28 cellular contexts compared by ENCODE assay signal in the genomic region with DNA sequence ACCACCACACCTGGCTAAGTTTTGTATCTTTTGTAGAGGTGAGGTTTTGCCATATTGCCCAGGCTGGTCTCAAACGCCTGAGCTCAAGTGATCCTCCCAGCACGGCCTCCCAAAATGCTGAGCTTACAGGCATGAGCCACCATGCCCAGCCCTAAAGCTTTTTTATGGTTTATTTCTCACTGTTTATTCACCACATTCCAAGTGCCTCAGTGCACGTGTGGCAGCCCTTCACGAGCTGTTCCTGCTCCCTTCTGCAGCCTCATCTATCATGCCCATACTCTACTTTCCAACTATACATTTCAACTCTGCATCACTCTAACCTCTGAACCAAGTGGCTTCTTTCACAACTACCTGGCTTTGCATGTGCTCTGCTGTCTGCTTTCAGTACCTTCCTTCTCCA. TPM values are rescaled to one million over a fixed set of nuclear protein-coding genes. Genes with fewer than 3 reads are reported as not detected.
DNase-seq lines count a peak whose midpoint lies in the region; ATAC-seq, FAIRE-seq and TF ChIP-seq lines count a peak whose summit lies in the region.
"Had no signal": no experiment of that assay in that cellular context is flagged by ENCODE, and none has a peak within 500 bp of the region (broad histone marks: within the 10 kb centered on the region; RNA-seq: fewer than 3 reads in every experiment).

No MANE protein-coding gene starts in this region.

- H3K27ac ChIP-seq in H1 (ENCODE audit: low read depth, low read length) (no peak overlapping the region), gastrocnemius medialis (peak overlapping the region; percentile 87 to 98 (median 88)), OCI-LY7 (ENCODE audit: low read depth, low read length, poor library complexity, severe bottlenecking) (no peak overlapping the region)
- H3K27ac ChIP-seq in CD8-positive, alpha-beta T cell (ENCODE audit: low read depth, low read length): no peak overlapping the region
- H3K27ac ChIP-seq: BLaER1 had no signal

- H3K56ac ChIP-seq in H1 (replicated peaks; ENCODE audit: insufficient read length, low read depth, low read length): no peak overlapping the region

- CTCF ChIA-PET in H1 (lab: Charles Lee; ENCODE audit: partially characterized antibody): interaction anchor here (0.9 to 1.3 kb wide), 3 partner anchors 9 to 27 kb away, joined by 3 to 5 read pairs (median 3); no protein-coding TSS in a partner anchor
- CTCF ChIA-PET in CD8-positive, alpha-beta T cell (lab: Charles Lee): no interaction called here
- CTCF ChIA-PET in OCI-LY7 (lab: Charles Lee; ENCODE audit: unreplicated experiment): no interaction called here

- H3K14ac ChIP-seq in H1 (ENCODE audit: insufficient read length): no peak overlapping the region

- H3K9me3 Mint-ChIP-seq in CD8-positive, alpha-beta T cell: no peaks in the 10 kb centered on the region

- POLR2A ChIA-PET in H1 (lab: Charles Lee; ENCODE audit: partially characterized antibody): interaction anchor here (1.3 to 1.4 kb wide), 2 partner anchors 9 to 12 kb away, joined by 4 read pairs; no protein-coding TSS in a partner anchor
- POLR2A ChIA-PET in CD8-positive, alpha-beta T cell (lab: Charles Lee): no interaction called here
- POLR2A ChIA-PET in OCI-LY7 (lab: Charles Lee): no interaction called here

- no peak overlapping the region for H2BK5ac ChIP-seq in H1 (ENCODE audit: low read depth, low read length)

- no peaks in the 10 kb centered on the region for H3K9me2 ChIP-seq in OCI-LY7 (ENCODE audit: insufficient read depth, low read length)

- peaks cover 3% of the 10 kb centered on the region for H3K27me3 Mint-ChIP-seq in CD8-positive, alpha-beta T cell (ENCODE audit: low read depth)

- H3K27me3 ChIP-seq in H1 (replicated peaks in 1 of 4; ENCODE audit: control insufficient read depth in 3 of 4, extremely low read depth in 1 of 4, insufficient read depth in 3 of 4, low read length in 3 of 4) (no peaks in the 10 kb centered on the region), gastrocnemius medialis (no peaks in the 10 kb centered on the region)
- no peaks in the 10 kb centered on the region for H3K27me3 ChIP-seq in CD8-positive, alpha-beta T cell (ENCODE audit: insufficient read depth, low read length)
- H3K27me3 ChIP-seq: BE2C, BLaER1 had no signal

- H4K8ac ChIP-seq in H1 (ENCODE audit: extremely low read depth, insufficient read depth, low read length): no peak overlapping the region

- DNase-seq in EL: peak; percentile 4
- DNase-seq in H1 (ENCODE audit: low read depth in 1 of 2, low spot score in 2 of 2): no peak
- DNase-seq in mucosa of descending colon: no peak
- DNase-seq in gastrocnemius medialis: no peak
- DNase-seq in COLO829 (ENCODE audit: low spot score): no peak
- no peak for DNase-seq in CD8-positive, alpha-beta T cell
- DNase-seq in OCI-LY7 (ENCODE audit: low spot score): no peak
- no peak for DNase-seq in activated CD4-positive, alpha-beta T cell treated with anti-CD3 and anti-CD28 coated beads for 48 hours
- DNase-seq: 8988T; ACHN; BE2C; C1 segment of cervical spinal cord; CD4-positive, alpha-beta memory T cell; CD4-positive, CD25-positive, alpha-beta regulatory T cell; COR-L47; DMS 273 treated with DMSO at 0.1 percent for 48 hours; DMS153; DMS53; DMS79; DND-41; GDM1 had no signal

- no peak overlapping the region for H2AK5ac ChIP-seq in H1 (ENCODE audit: low read depth, low read length)

- ATAC-seq in mucosa of descending colon: peak; percentile 10
- no peak for ATAC-seq in gastrocnemius medialis
- no peak for ATAC-seq in CD8-positive, alpha-beta T cell
- ATAC-seq: GM12878 had no signal

- no peak overlapping the region for H2BK12ac ChIP-seq in H1 (ENCODE audit: low read depth, low read length)

- H3K79me2 ChIP-seq in H1 (ENCODE audit: control insufficient read depth in 1 of 2, insufficient read depth in 2 of 2, low read length in 2 of 2) (no peaks in the 10 kb centered on the region), OCI-LY7 (ENCODE audit: insufficient read depth, low read depth, low read length) (no peaks in the 10 kb centered on the region)

- H3K4me2 ChIP-seq in H1 (ENCODE audit: insufficient read depth in 1 of 2, low read depth in 2 of 2, low read length in 2 of 2): no peak overlapping the region
- H3K4me2 ChIP-seq in OCI-LY7 (ENCODE audit: low read length): no peak overlapping the region
- H3K4me2 ChIP-seq: BLaER1 had no signal

- no peak overlapping the region for H3K4ac ChIP-seq in H1 (replicated peaks; ENCODE audit: insufficient read length, low read depth, low read length)

- H4K91ac ChIP-seq in H1 (replicated peaks; ENCODE audit: insufficient read length, low read length): no peak overlapping the region

- no peak for TF ChIP-seq CTCF in H1 (IDR thresholded peaks at IDR 0.05; ENCODE audit: control extremely low read depth in 1 of 3, insufficient read depth in 1 of 3, low read depth in 1 of 3, low read length in 3 of 3)
- no peak for TF ChIP-seq CTCF in mucosa of descending colon (IDR thresholded peaks at IDR 0.05)
- no peak for TF ChIP-seq CTCF in gastrocnemius medialis (IDR thresholded peaks at IDR 0.05 in 4 of 5, conservative IDR thresholded peaks at IDR 0.05 in 1 of 5)
- no peak for TF ChIP-seq CTCF in CD8-positive, alpha-beta T cell (IDR thresholded peaks at IDR 0.05)
- TF ChIP-seq CTCF in OCI-LY7 (conservative IDR thresholded peaks at IDR 0.05; ENCODE audit: low read length): no peak

- BruUV-seq in OCI-LY7 (replicated peaks; lab: Mats Ljungman, UMichigan): no TSS peak

- H2AFZ ChIP-seq in H1 (ENCODE audit: low read length) (no peak overlapping the region), OCI-LY7 (ENCODE audit: low read length) (no peak overlapping the region)

- no peaks in the 10 kb centered on the region for H3K23me2 ChIP-seq in H1 (ENCODE audit: low read depth, low read length)

- H3K9me3 ChIP-seq in H1 (ENCODE audit: insufficient read depth in 2 of 2, low read depth in 1 of 2, low read length in 1 of 2): no peaks in the 10 kb centered on the region
- no peaks in the 10 kb centered on the region for H3K9me3 ChIP-seq in mucosa of descending colon
- H3K9me3 ChIP-seq in gastrocnemius medialis: no peaks in the 10 kb centered on the region
- no peaks in the 10 kb centered on the region for H3K9me3 ChIP-seq in CD8-positive, alpha-beta T cell (ENCODE audit: low read length)
- H3K9me3 ChIP-seq in OCI-LY7 (ENCODE audit: low read length): no peaks in the 10 kb centered on the region
- H3K9me3 ChIP-seq: BE2C, BLaER1 had no signal

- H3K4me1 ChIP-seq in H1 (replicated peaks in 1 of 4; ENCODE audit: control insufficient read depth in 3 of 4, insufficient read depth in 4 of 4, low read length in 3 of 4) (peaks cover 0 to 5% (median 4%) of the 10 kb centered on the region in 4 experiments; a peak in 5 of 7 replicates), mucosa of descending colon (ENCODE audit: low read depth) (no peaks in the 10 kb centered on the region), gastrocnemius medialis (peaks cover 35 to 48% of the 10 kb centered on the region in 2 donors), OCI-LY7 (ENCODE audit: insufficient read depth, low read length, poor library complexity, severe bottlenecking) (no peaks in the 10 kb centered on the region)
- no peaks in the 10 kb centered on the region for H3K4me1 ChIP-seq in CD8-positive, alpha-beta T cell (ENCODE audit: insufficient read depth, low read length)
- H3K4me1 ChIP-seq: BE2C, BLaER1 had no signal

- H3K4me3 Mint-ChIP-seq in CD8-positive, alpha-beta T cell: no peak overlapping the region
- H3K4me3 Mint-ChIP-seq: CD14-positive monocyte; CD4-positive, alpha-beta memory T cell; CD4-positive, CD25-positive, alpha-beta regulatory T cell had no signal

- no peaks in the 10 kb centered on the region for H3K4me1 Mint-ChIP-seq in CD8-positive, alpha-beta T cell (ENCODE audit: low read depth)
- H3K4me1 Mint-ChIP-seq: CD4-positive, alpha-beta memory T cell; CD4-positive, CD25-positive, alpha-beta regulatory T cell had no signal

- no peak for TF ChIP-seq EP300 in H1 (IDR thresholded peaks at IDR 0.05; ENCODE audit: borderline replicate concordance in 1 of 2, low read depth in 2 of 2, low read length in 2 of 2)

- no peak overlapping the region for H3K27ac Mint-ChIP-seq in CD8-positive, alpha-beta T cell
- H3K27ac Mint-ChIP-seq: CD4-positive, alpha-beta memory T cell had no signal

- H4K5ac ChIP-seq in H1 (ENCODE audit: insufficient read length, low read depth, low read length): no peak overlapping the region

- H3K9ac ChIP-seq in H1 (replicated peaks in 1 of 4; ENCODE audit: extremely low read depth in 1 of 4, low read depth in 3 of 4, low read length in 3 of 4): no peak overlapping the region
- H3K9ac ChIP-seq: BLaER1 had no signal

- H3K79me1 ChIP-seq in H1 (ENCODE audit: low read depth, low read length): no peaks in the 10 kb centered on the region

- no peak for FAIRE-seq in H1 (lab: Jason Lieb, UNC)
- FAIRE-seq: A204.1, GM12878, GM12892, GM18507, GM19239 had no signal

- in situ Hi-C loops in gastrocnemius medialis (cut with MboI; ENCODE audit: low sequenced_read_pairs in 4 of 4): no loop called here

- H2BK120ac ChIP-seq in H1 (replicated peaks; ENCODE audit: low read depth, low read length): no peak overlapping the region

- no peak for TF ChIP-seq RAD21 in H1 (IDR thresholded peaks at IDR 0.05 in 1 of 2, conservative IDR thresholded peaks at IDR 0.05 in 1 of 2; ENCODE audit: low read depth in 2 of 2, low read length in 2 of 2)

- no peak overlapping the region for H3K23ac ChIP-seq in H1 (ENCODE audit: insufficient read length)

- H3K36me3 ChIP-seq in H1 (ENCODE audit: control insufficient read depth in 2 of 4, insufficient read depth in 4 of 4, low read length in 3 of 4) (no peaks in the 10 kb centered on the region), mucosa of descending colon (ENCODE audit: low read depth) (no peaks in the 10 kb centered on the region), gastrocnemius medialis (no peaks in the 10 kb centered on the region), OCI-LY7 (ENCODE audit: insufficient read depth, low read length) (no peaks in the 10 kb centered on the region)
- H3K36me3 ChIP-seq in CD8-positive, alpha-beta T cell (ENCODE audit: insufficient read depth, low read length): no peaks in the 10 kb centered on the region
- H3K36me3 ChIP-seq: BE2C, BLaER1 had no signal

- WGBS in H1 (ENCODE audit: extremely low coverage in 1 of 2, insufficient coverage in 1 of 2, insufficient read length in 1 of 2, insufficient replicate concordance in 2 of 2, low coverage in 1 of 2, low lambda C conversion rate in 2 of 2, missing lambda C conversion rate in 1 of 2), 2 experiments: 52% methylated on average over 4 of the region's 4 CpGs; no CpG with 5 or more reads in 1 of the 2 experiments

- no peaks in the 10 kb centered on the region for H3K36me3 Mint-ChIP-seq in CD8-positive, alpha-beta T cell
- H3K36me3 Mint-ChIP-seq: CD14-positive monocyte; CD4-positive, alpha-beta memory T cell; CD4-positive, CD25-positive, alpha-beta regulatory T cell had no signal

- H4K20me1 ChIP-seq in H1 (replicated peaks in 1 of 2; ENCODE audit: control insufficient read depth in 1 of 2, insufficient read depth in 2 of 2, low read length in 2 of 2) (no peaks in the 10 kb centered on the region), OCI-LY7 (ENCODE audit: insufficient read depth, low read length) (no peaks in the 10 kb centered on the region)
- H4K20me1 ChIP-seq: BLaER1 had no signal

- H3K4me3 ChIP-seq in H1 (ENCODE audit: extremely low read depth in 1 of 4, insufficient read depth in 2 of 4, low read depth in 3 of 4, low read length in 4 of 4): no peak overlapping the region
- H3K4me3 ChIP-seq in mucosa of descending colon: no peak overlapping the region
- H3K4me3 ChIP-seq in gastrocnemius medialis: no peak overlapping the region
- H3K4me3 ChIP-seq in CD8-positive, alpha-beta T cell (ENCODE audit: low read depth, low read length): no peak overlapping the region
- no peak overlapping the region for H3K4me3 ChIP-seq in OCI-LY7 (ENCODE audit: low read depth, low read length, poor library complexity, severe bottlenecking)
- H3K4me3 ChIP-seq: BLaER1, GM12878 had no signal

- intact Hi-C loops in mucosa of descending colon (cut with DNase I, micrococcal nuclease): no loop called here
- intact Hi-C loops in gastrocnemius medialis (cut with DNase I; ENCODE audit: low total_unique reads): no loop called here
- intact Hi-C loops in CD8-positive, alpha-beta T cell (cut with DNase I, micrococcal nuclease): no loop called here
- intact Hi-C loops in OCI-LY7 (cut with micrococcal nuclease; ENCODE audit: unreplicated experiment): no loop called here

- TF ChIP-seq POLR2A in H1 (IDR thresholded peaks at IDR 0.05; ENCODE audit: control extremely low read depth in 1 of 2, low read depth in 2 of 2, low read length in 2 of 2) (no peak), gastrocnemius medialis (IDR thresholded peaks at IDR 0.05) (no peak)

- H2BK20ac ChIP-seq in H1 (ENCODE audit: low read length): 0 out of 2 replicates have a peak overlapping the region, but pooled peaks have one; percentile 48

- H2BK15ac ChIP-seq in H1 (ENCODE audit: low read length): no peak overlapping the region

- H3K18ac ChIP-seq in H1 (ENCODE audit: extremely low read depth, low read length): no peak overlapping the region

RNA-seq across cellular contexts. Expression of a gene that starts 17.9 kb away (rescaled TPM):
- total RNA-seq in H1 (2021; fragmentation: NEBNext Ultra II Directional; extraction: Animal tissue kit (Norgen Biotek cat#: 25700)): 20.8 and 21.8 TPM in 2 replicates
- polyA plus RNA-seq in H1 (2011; rRNA removed): 2.9 and 5.7 TPM in 2 replicates
- polyA plus RNA-seq in H1 (2011; cell fraction: cytosol; rRNA removed): 6.7 TPM
- 2.9 TPM for polyA plus RNA-seq in H1 (2011; cell fraction: nucleus; rRNA removed)
- polyA plus RNA-seq in H1 (2012, experiment 1 of 2): 8.6 to 16.3 TPM (median 12.5 TPM) in 4 replicates
- polyA plus RNA-seq in H1 (2012, experiment 2 of 2): 1.2 TPM
- polyA plus RNA-seq in H1 (2013, experiment 1 of 2): 10.5 TPM
- polyA plus RNA-seq in H1 (2013, experiment 2 of 2): 10.2 TPM
- polyA minus RNA-seq in H1 (2011; rRNA and poly(A)+ RNA removed): 18.9 and 26.4 TPM in 2 replicates
- polyA minus RNA-seq in H1 (2011; cell fraction: cytosol; rRNA and poly(A)+ RNA removed): 10.9 TPM
- polyA minus RNA-seq in H1 (2011; cell fraction: nucleus; rRNA and poly(A)+ RNA removed): 10.0 TPM
- total RNA-seq in mucosa of descending colon (10 to 100 TPM; 17.5 to 33.9 (median 20.0) TPM), gastrocnemius medialis (100 to 1,000 TPM in 1 of 4 donors, 10 to 100 TPM in 3; 43.3 to 115 (median 78.9) TPM), OCI-LY7 (2022) (15.5 TPM in 2 replicates)
- 1 to 10 TPM; 3.8 to 3.9 TPM for total RNA-seq in CD8-positive, alpha-beta T cell
- total RNA-seq in OCI-LY7 (2014; rRNA removed; shearing (Covaris generic)): 7.1 TPM in 2 replicates

Comparison
In these comparisons a context has a peak if more than half of its experiments do, and no peak if none do; other contexts are left out.
1. H3K27ac ChIP-seq: peak in gastrocnemius medialis (4 of 4); none in H1 (single experiment), CD8-positive, alpha-beta T cell (single experiment) and OCI-LY7 (single experiment).